Comparison of ENCODE assay signal across 11 cellular contexts in genomic region chr5:178249191-178249989, GRCh38. TPM values are rescaled to one million over a fixed set of nuclear protein-coding genes. Genes with fewer than 3 reads are reported as not detected.
DNase-seq lines count a peak whose midpoint lies in the region; ATAC-seq and TF ChIP-seq lines count a peak whose summit lies in the region.
"Had no signal": no experiment of that assay in that cellular context is flagged by ENCODE, and none has a peak within 500 bp of the region (broad histone marks: within the 10 kb centered on the region; RNA-seq: fewer than 3 reads in every experiment).

No MANE protein-coding gene starts in this region.

- intact Hi-C loops in natural killer cell (cut with micrococcal nuclease) = no loop called here

- peak overlapping the region in 4 of 5 experiments; percentile 3 to 72 (median 54) for H3K27ac Mint-ChIP-seq in brain
- peak overlapping the region; percentile 88 to 89 for H3K27ac Mint-ChIP-seq in natural killer cell

- peak; percentile 47 for DNase-seq in GDM1 (lab: John Stamatoyannopoulos, UW)
- DNase-seq in NCI-H1694 (lab: John Stamatoyannopoulos, UW) = peak; percentile 0
- DNase-seq in natural killer cell = peak; percentile 52
- DNase-seq in NCI-H2227 (lab: John Stamatoyannopoulos, UW; ENCODE audit: unreplicated experiment) = no peak
- no peak for DNase-seq in AML-193 (lab: John Stamatoyannopoulos, UW)
- no peak for DNase-seq in mesenteric fat pad (ENCODE audit: low spot score)
- DNase-seq: cerebellar nuclear complex, mesenchymal stem cell had no signal

- H3K27me3 ChIP-seq in gastroesophageal sphincter = peaks cover 14% of the 10 kb centered on the region

- peak overlapping the region in 1 of 5 experiments; percentile 6 for H3K4me3 Mint-ChIP-seq in brain
- H3K4me3 Mint-ChIP-seq in natural killer cell = peak overlapping the region; percentile 84

- no peak for TF ChIP-seq CTCF in brain (conservative IDR thresholded peaks at IDR 0.05)
- TF ChIP-seq CTCF in natural killer cell (IDR thresholded peaks at IDR 0.05) = no peak
- TF ChIP-seq CTCF in gastroesophageal sphincter (IDR thresholded peaks at IDR 0.05) = no peak

- no peaks in the 10 kb centered on the region for H3K36me3 ChIP-seq in gastroesophageal sphincter

- ATAC-seq in natural killer cell (peak; percentile 70 to 80 (median 75)), gastroesophageal sphincter (no peak)

- no peaks in the 10 kb centered on the region for H3K4me1 ChIP-seq in gastroesophageal sphincter

- H3K9me3 ChIP-seq in gastroesophageal sphincter = no peaks in the 10 kb centered on the region

- H3K36me3 Mint-ChIP-seq in brain (no peaks in the 10 kb centered on the region), natural killer cell (no peaks in the 10 kb centered on the region)

- peaks cover 12% of the 10 kb centered on the region for H3K4me1 Mint-ChIP-seq in brain
- peaks cover 17 to 30% of the 10 kb centered on the region in 2 donors for H3K4me1 Mint-ChIP-seq in natural killer cell

- 70 to 73% methylated on average over 4 of the region's 13 CpGs for WGBS in gastroesophageal sphincter (ENCODE audit: low coverage in 1 of 2), 2 donors

- no peak overlapping the region for H3K4me3 ChIP-seq in gastroesophageal sphincter
- H3K4me3 ChIP-seq: PC-9 had no signal

- no peak for TF ChIP-seq POLR2A in gastroesophageal sphincter (IDR thresholded peaks at IDR 0.05)

- no peak overlapping the region for H3K27ac ChIP-seq in gastroesophageal sphincter
- H3K27ac ChIP-seq: PC-9 had no signal

- TF ChIP-seq EP300 in gastroesophageal sphincter (IDR thresholded peaks at IDR 0.05) = no peak

- H3K27me3 Mint-ChIP-seq in brain (peaks cover 7% of the 10 kb centered on the region), natural killer cell (ENCODE audit: low read depth in 2 of 2) (peaks cover 0 to 3% of the 10 kb centered on the region in 2 donors)

- no peaks in the 10 kb centered on the region for H3K9me3 Mint-ChIP-seq in brain
- peaks cover 0 to 3% of the 10 kb centered on the region in 2 donors for H3K9me3 Mint-ChIP-seq in natural killer cell

RNA-seq across cellular contexts. Expression of gene PHYKPL, which starts 16.8 kb away (rescaled TPM):
- 8.0 TPM for polyA plus RNA-seq in brain (ENCODE audit: insufficient read depth, low read depth, low replicate concordance)
- total RNA-seq in natural killer cell (100 to 1,000 TPM; 111 to 134 (median 131) TPM), mesenteric fat pad (144 TPM), gastroesophageal sphincter (10 to 100 TPM; 37.3 to 51.2 (median 41.6) TPM)

RNA-seq across cellular contexts. Expression of gene HNRNPAB, which starts 45.1 kb away (rescaled TPM):
- 221 TPM for polyA plus RNA-seq in brain (ENCODE audit: insufficient read depth, low read depth, low replicate concordance)
- 10 to 100 TPM; 77.6 to 98.4 (median 88.4) TPM for total RNA-seq in natural killer cell
- total RNA-seq in mesenteric fat pad = 186 TPM
- 100 to 1,000 TPM in 2 of 4 donors, 10 to 100 TPM in 2; 79.9 to 140 (median 106) TPM for total RNA-seq in gastroesophageal sphincter

Comparison
In these comparisons a context has a peak if more than half of its experiments do, and no peak if none do; other contexts are left out.
1. DNase-seq: peak in GDM1 (single experiment), NCI-H1694 (single experiment) and natural killer cell (single experiment); none in NCI-H2227 (single experiment), AML-193 (0 of 2) and mesenteric fat pad (single experiment).